Comparison of ENCODE assay signal across 22 cellular contexts in the genomic region with DNA sequence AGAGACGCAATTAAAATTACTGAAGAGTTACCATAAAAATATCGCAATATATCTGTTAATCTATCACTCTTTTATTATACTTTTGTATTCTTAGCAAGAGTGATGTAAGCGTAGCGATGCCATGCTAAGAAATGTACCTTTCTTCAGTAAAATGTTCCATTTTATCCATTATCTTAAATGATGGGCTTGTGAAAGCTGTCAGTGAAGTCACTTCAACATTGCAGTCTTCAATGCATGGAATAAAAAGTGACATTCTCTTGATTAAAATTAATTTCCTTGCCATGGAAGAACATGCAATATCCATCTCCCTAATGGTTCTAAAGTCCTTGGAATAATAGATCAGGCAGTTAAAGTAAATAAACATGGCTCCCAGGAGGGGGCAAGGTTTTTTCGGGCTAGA.
"Had no signal": no experiment of that assay in that cellular context is flagged by ENCODE, and none has a peak within 500 bp of the region (broad histone marks: within the 10 kb centered on the region; RNA-seq: fewer than 3 reads in every experiment).

No MANE protein-coding gene starts in this region.

- H3K4me1 ChIP-seq: colonic mucosa, esophagus squamous epithelium, gastrocnemius medialis, left lung, lower lobe of right lung had no signal

- H3K27ac ChIP-seq: colonic mucosa, epithelial cell of prostate, esophagus squamous epithelium, gastrocnemius medialis, heart right ventricle, left lung, lower lobe of right lung had no signal

- H3K27me3 ChIP-seq: colonic mucosa, esophagus squamous epithelium, gastrocnemius medialis, heart right ventricle, left lung had no signal

- H3K4me3 ChIP-seq: colonic mucosa, esophagus squamous epithelium, gastrocnemius medialis, heart right ventricle, left lung, lower lobe of right lung, mucosa of descending colon had no signal

- ATAC-seq: effector memory CD8-positive, alpha-beta T cell; esophagus mucosa; gastrocnemius medialis; heart right ventricle; left cardiac atrium; left lung; left ventricle myocardium superior; lower lobe of right lung; mucosa of descending colon; naive thymus-derived CD8-positive, alpha-beta T cell had no signal

- DNase-seq: colonic mucosa; cortex of kidney; effector CD8-positive, alpha-beta T cell; effector memory CD8-positive, alpha-beta T cell; endodermal cell; esophagus squamous epithelium; foreskin fibroblast; foreskin melanocyte; gastrocnemius medialis; glutamatergic neuron; head of caudate nucleus; heart right ventricle; hippocampal formation; left cardiac atrium; left lung; left ventricle myocardium superior; lower lobe of right lung; mucosa of descending colon; naive B cell; naive thymus-derived CD8-positive, alpha-beta T cell had no signal

- H3K36me3 ChIP-seq: colonic mucosa, esophagus squamous epithelium, gastrocnemius medialis, heart right ventricle, left lung, lower lobe of right lung had no signal
